9 cellular contexts compared by ENCODE assay signal in genomic region chr18:37476182-37476581, GRCh38.
DNase-seq lines count a peak whose midpoint lies in the region; ATAC-seq lines count a peak whose summit lies in the region.
"Had no signal": no experiment of that assay in that cellular context is flagged by ENCODE, and none has a peak within 500 bp of the region (broad histone marks: within the 10 kb centered on the region; RNA-seq: fewer than 3 reads in every experiment).

No MANE protein-coding gene starts in this region.

- no peaks in the 10 kb centered on the region for H3K36me3 Mint-ChIP-seq in activated naive CD8-positive, alpha-beta T cell treated with anti-CD3 and anti-CD28 coated beads, Interleukin-2, amount 50 U/mL, for 24 hours (ENCODE audit: low read depth)
- H3K36me3 Mint-ChIP-seq in naive thymus-derived CD4-positive, alpha-beta T cell, result no peaks in the 10 kb centered on the region

- POLR2A ChIA-PET in naive thymus-derived CD4-positive, alpha-beta T cell (lab: Charles Lee), result no interaction called here

- H3K36me3 ChIP-seq in naive thymus-derived CD4-positive, alpha-beta T cell (ENCODE audit: control insufficient read depth in 2 of 3, insufficient read depth in 3 of 3, low read length in 3 of 3), result no peaks in the 10 kb centered on the region

- no peaks in the 10 kb centered on the region for H3K4me1 ChIP-seq in naive thymus-derived CD4-positive, alpha-beta T cell (ENCODE audit: control insufficient read depth in 2 of 2, insufficient read depth in 2 of 2, low read length in 2 of 2)

- peaks cover 3% of the 10 kb centered on the region for H3K27me3 Mint-ChIP-seq in activated naive CD8-positive, alpha-beta T cell treated with anti-CD3 and anti-CD28 coated beads, Interleukin-2, amount 50 U/mL, for 24 hours
- peaks cover 5 to 28% (median 23%) of the 10 kb centered on the region in 5 donors for H3K27me3 Mint-ChIP-seq in naive thymus-derived CD4-positive, alpha-beta T cell

- intact Hi-C loops in naive thymus-derived CD4-positive, alpha-beta T cell (cut with micrococcal nuclease), result loop anchor here in 1 of 2 donors (1.0 kb wide), 2 partner anchors 32 to 90 kb away; no protein-coding TSS in a partner anchor

- H3K9me3 ChIP-seq in naive thymus-derived CD4-positive, alpha-beta T cell (ENCODE audit: control insufficient read depth in 2 of 3, low read length in 3 of 3), result no peaks in the 10 kb centered on the region

- CTCF ChIA-PET in naive thymus-derived CD4-positive, alpha-beta T cell (lab: Charles Lee), result no interaction called here

- H3K4me3 Mint-ChIP-seq in activated naive CD8-positive, alpha-beta T cell treated with anti-CD3 and anti-CD28 coated beads, Interleukin-2, amount 50 U/mL, for 24 hours, result no peak overlapping the region
- H3K4me3 Mint-ChIP-seq in naive thymus-derived CD4-positive, alpha-beta T cell, result no peak overlapping the region
- H3K4me3 Mint-ChIP-seq: central memory CD8-positive, alpha-beta T cell had no signal

- H3K27ac Mint-ChIP-seq in activated naive CD8-positive, alpha-beta T cell treated with anti-CD3 and anti-CD28 coated beads, Interleukin-2, amount 50 U/mL, for 24 hours, result no peak overlapping the region
- H3K27ac Mint-ChIP-seq in naive thymus-derived CD4-positive, alpha-beta T cell, result no peak overlapping the region

- no peak overlapping the region for H3K27ac ChIP-seq in naive thymus-derived CD4-positive, alpha-beta T cell (ENCODE audit: low read depth, low read length)

- no peak for ATAC-seq in activated naive CD8-positive, alpha-beta T cell treated with anti-CD3 and anti-CD28 coated beads, Interleukin-2, amount 50 U/mL, for 24 hours
- no peak for ATAC-seq in naive thymus-derived CD4-positive, alpha-beta T cell
- ATAC-seq in HG02623 (IDR thresholded peaks at IDR 0.05; ENCODE audit: unreplicated experiment) (no peak), HG03460 (IDR thresholded peaks at IDR 0.05; ENCODE audit: unreplicated experiment) (no peak)

- peak; percentile 6 to 10 for DNase-seq in stimulated activated CD4-positive, alpha-beta T cell treated with anti-CD3 and anti-CD28 coated beads, Interleukin-2, amount 100 ng/mL, for 48 hours
- no peak for DNase-seq in stimulated activated CD4-positive, alpha-beta T cell treated with anti-CD3 and anti-CD28 coated beads, Interleukin-4, amount 100 ng/mL, for 1 hour
- DNase-seq in Kasumi-1 (lab: John Stamatoyannopoulos, UW) (peak; percentile 30 to 37), medulla oblongata (ENCODE audit: extremely low spot score) (peak; percentile 31)
- DNase-seq in activated naive CD8-positive, alpha-beta T cell treated with anti-CD3 and anti-CD28 coated beads, Interleukin-2, amount 50 U/mL, for 24 hours, result peak; percentile 12
- no peak for DNase-seq in naive thymus-derived CD4-positive, alpha-beta T cell

- no peaks in the 10 kb centered on the region for H3K9me3 Mint-ChIP-seq in activated naive CD8-positive, alpha-beta T cell treated with anti-CD3 and anti-CD28 coated beads, Interleukin-2, amount 50 U/mL, for 24 hours
- H3K9me3 Mint-ChIP-seq in naive thymus-derived CD4-positive, alpha-beta T cell, result peaks cover 0 to 7% (median 0%) of the 10 kb centered on the region in 11 donors
- H3K9me3 Mint-ChIP-seq: central memory CD8-positive, alpha-beta T cell had no signal

- H3K4me1 Mint-ChIP-seq in activated naive CD8-positive, alpha-beta T cell treated with anti-CD3 and anti-CD28 coated beads, Interleukin-2, amount 50 U/mL, for 24 hours, result no peaks in the 10 kb centered on the region
- H3K4me1 Mint-ChIP-seq in naive thymus-derived CD4-positive, alpha-beta T cell, result peaks cover 0 to 1% (median 0%) of the 10 kb centered on the region in 7 donors
- H3K4me1 Mint-ChIP-seq: central memory CD8-positive, alpha-beta T cell had no signal

- no peak overlapping the region for H3K4me3 ChIP-seq in naive thymus-derived CD4-positive, alpha-beta T cell (ENCODE audit: low read length)

- no peaks in the 10 kb centered on the region for H3K27me3 ChIP-seq in naive thymus-derived CD4-positive, alpha-beta T cell (ENCODE audit: control insufficient read depth in 2 of 2, insufficient read depth in 2 of 2, low read length in 2 of 2)

Comparison
In these comparisons a context has a peak if more than half of its experiments do, and no peak if none do; other contexts are left out.
1. DNase-seq: peak in stimulated activated CD4-positive, alpha-beta T cell treated with anti-CD3 and anti-CD28 coated beads, Interleukin-2, amount 100 ng/mL, for 48 hours (2 of 2), Kasumi-1 (2 of 2), activated naive CD8-positive, alpha-beta T cell treated with anti-CD3 and anti-CD28 coated beads, Interleukin-2, amount 50 U/mL, for 24 hours (single experiment) and medulla oblongata (single experiment); none in stimulated activated CD4-positive, alpha-beta T cell treated with anti-CD3 and anti-CD28 coated beads, Interleukin-4, amount 100 ng/mL, for 1 hour (single experiment) and naive thymus-derived CD4-positive, alpha-beta T cell (0 of 9).